In the genomic region with DNA sequence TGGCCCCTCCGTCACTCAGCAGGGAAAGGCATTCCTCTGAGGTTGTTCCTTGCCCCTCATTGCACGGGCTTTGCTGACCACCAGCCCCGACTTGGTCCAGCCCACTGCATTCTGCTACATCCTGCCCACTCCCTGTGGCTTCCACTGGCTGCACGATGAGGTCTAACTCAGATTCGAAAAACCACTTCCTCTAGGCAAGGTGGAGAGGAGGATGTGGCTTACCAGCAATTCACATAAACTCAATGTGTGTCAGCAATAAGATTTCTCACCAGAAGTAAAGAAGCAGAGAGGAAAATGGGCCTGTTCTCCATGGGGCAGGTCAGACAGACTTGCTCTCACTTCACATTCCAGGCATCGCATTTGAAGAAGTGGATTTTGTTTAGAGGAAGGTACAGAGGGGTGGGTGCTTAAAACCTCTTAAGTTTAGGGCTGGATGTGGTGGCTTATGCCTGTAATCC, we compare ENCODE assay signal across 1 cellular context.
TF ChIP-seq lines count a peak whose summit lies in the region.

No MANE protein-coding gene starts in this region.

TF ChIP-seq in GM12878, 131 proteins besides CTCF, POLR2A, EP300 and RAD21 (continued from another document and continues in another):
- TF ChIP-seq, protein P1, sequence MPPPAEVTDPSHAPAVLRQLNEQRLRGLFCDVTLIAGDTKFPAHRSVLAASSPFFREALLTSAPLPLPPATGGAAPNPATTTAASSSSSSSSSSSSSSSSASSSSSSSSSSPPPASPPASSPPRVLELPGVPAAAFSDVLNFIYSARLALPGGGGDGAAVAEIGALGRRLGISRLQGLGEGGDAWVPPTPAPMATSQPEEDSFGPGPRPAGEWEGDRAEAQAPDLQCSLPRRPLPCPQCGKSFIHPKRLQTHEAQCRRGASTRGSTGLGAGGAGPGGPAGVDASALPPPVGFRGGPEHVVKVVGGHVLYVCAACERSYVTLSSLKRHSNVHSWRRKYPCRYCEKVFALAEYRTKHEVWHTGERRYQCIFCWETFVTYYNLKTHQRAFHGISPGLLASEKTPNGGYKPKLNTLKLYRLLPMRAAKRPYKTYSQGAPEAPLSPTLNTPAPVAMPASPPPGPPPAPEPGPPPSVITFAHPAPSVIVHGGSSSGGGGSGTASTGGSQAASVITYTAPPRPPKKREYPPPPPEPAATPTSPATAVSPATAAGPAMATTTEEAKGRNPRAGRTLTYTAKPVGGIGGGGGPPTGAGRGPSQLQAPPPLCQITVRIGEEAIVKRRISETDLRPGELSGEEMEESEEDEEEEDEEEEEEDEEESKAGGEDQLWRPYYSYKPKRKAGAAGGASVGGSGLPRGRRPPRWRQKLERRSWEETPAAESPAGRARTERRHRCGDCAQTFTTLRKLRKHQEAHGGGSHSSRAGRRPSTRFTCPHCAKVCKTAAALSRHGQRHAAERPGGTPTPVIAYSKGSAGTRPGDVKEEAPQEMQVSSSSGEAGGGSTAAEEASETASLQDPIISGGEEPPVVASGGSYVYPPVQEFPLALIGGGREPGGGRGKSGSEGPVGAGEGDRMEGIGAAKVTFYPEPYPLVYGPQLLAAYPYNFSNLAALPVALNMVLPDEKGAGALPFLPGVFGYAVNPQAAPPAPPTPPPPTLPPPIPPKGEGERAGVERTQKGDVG (CRISPR knock-in tag; IDR thresholded peaks at IDR 0.05) = peak; percentile 54; the same call in 1 of the 2 replicates
- peak; percentile 23; the same call in 1 of the 2 replicates for TF ChIP-seq ZNF207 (IDR thresholded peaks at IDR 0.05; ENCODE audit: borderline replicate concordance)
- TF ChIP-seq, protein P2, sequence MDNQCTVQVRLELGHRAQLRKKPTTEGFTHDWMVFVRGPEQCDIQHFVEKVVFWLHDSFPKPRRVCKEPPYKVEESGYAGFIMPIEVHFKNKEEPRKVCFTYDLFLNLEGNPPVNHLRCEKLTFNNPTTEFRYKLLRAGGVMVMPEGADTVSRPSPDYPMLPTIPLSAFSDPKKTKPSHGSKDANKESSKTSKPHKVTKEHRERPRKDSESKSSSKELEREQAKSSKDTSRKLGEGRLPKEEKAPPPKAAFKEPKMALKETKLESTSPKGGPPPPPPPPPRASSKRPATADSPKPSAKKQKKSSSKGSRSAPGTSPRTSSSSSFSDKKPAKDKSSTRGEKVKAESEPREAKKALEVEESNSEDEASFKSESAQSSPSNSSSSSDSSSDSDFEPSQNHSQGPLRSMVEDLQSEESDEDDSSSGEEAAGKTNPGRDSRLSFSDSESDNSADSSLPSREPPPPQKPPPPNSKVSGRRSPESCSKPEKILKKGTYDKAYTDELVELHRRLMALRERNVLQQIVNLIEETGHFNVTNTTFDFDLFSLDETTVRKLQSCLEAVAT (IDR thresholded peaks at IDR 0.05) = peak; percentile 87
- TF ChIP-seq ZNF24 (IDR thresholded peaks at IDR 0.05) = peak; percentile 35; the same call in 1 of the 2 replicates
- no peak for TF ChIP-seq ZNF274 (IDR thresholded peaks at IDR 0.05; ENCODE audit: insufficient read depth, insufficient read length)
- 0 out of 2 replicates have a peak, but pooled peaks have one; percentile 50 for TF ChIP-seq STAT3 (IDR thresholded peaks at IDR 0.05; ENCODE audit: low read depth, low read length)
- TF ChIP-seq, protein P3, sequence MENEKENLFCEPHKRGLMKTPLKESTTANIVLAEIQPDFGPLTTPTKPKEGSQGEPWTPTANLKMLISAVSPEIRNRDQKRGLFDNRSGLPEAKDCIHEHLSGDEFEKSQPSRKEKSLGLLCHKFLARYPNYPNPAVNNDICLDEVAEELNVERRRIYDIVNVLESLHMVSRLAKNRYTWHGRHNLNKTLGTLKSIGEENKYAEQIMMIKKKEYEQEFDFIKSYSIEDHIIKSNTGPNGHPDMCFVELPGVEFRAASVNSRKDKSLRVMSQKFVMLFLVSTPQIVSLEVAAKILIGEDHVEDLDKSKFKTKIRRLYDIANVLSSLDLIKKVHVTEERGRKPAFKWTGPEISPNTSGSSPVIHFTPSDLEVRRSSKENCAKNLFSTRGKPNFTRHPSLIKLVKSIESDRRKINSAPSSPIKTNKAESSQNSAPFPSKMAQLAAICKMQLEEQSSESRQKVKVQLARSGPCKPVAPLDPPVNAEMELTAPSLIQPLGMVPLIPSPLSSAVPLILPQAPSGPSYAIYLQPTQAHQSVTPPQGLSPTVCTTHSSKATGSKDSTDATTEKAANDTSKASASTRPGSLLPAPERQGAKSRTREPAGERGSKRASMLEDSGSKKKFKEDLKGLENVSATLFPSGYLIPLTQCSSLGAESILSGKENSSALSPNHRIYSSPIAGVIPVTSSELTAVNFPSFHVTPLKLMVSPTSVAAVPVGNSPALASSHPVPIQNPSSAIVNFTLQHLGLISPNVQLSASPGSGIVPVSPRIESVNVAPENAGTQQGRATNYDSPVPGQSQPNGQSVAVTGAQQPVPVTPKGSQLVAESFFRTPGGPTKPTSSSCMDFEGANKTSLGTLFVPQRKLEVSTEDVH (IDR thresholded peaks at IDR 0.05; ENCODE audit: low read depth, partially characterized antibody) = peak; percentile 46
- peak; percentile 59; the same call in 1 of the 2 replicates for TF ChIP-seq CHD2 (IDR thresholded peaks at IDR 0.05; ENCODE audit: borderline replicate concordance, low read depth, low read length)
- TF ChIP-seq ATF7 (IDR thresholded peaks at IDR 0.05; ENCODE audit: low read depth) = peak; percentile 83
- TF ChIP-seq, protein P4, sequence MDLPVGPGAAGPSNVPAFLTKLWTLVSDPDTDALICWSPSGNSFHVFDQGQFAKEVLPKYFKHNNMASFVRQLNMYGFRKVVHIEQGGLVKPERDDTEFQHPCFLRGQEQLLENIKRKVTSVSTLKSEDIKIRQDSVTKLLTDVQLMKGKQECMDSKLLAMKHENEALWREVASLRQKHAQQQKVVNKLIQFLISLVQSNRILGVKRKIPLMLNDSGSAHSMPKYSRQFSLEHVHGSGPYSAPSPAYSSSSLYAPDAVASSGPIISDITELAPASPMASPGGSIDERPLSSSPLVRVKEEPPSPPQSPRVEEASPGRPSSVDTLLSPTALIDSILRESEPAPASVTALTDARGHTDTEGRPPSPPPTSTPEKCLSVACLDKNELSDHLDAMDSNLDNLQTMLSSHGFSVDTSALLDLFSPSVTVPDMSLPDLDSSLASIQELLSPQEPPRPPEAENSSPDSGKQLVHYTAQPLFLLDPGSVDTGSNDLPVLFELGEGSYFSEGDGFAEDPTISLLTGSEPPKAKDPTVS (IDR thresholded peaks at IDR 0.05; ENCODE audit: low read depth, low read length) = no peak
- 0 out of 2 replicates have a peak, but pooled peaks have one; percentile 55 for TF ChIP-seq CBX5 (IDR thresholded peaks at IDR 0.05; ENCODE audit: low read depth)
- TF ChIP-seq, protein P5, sequence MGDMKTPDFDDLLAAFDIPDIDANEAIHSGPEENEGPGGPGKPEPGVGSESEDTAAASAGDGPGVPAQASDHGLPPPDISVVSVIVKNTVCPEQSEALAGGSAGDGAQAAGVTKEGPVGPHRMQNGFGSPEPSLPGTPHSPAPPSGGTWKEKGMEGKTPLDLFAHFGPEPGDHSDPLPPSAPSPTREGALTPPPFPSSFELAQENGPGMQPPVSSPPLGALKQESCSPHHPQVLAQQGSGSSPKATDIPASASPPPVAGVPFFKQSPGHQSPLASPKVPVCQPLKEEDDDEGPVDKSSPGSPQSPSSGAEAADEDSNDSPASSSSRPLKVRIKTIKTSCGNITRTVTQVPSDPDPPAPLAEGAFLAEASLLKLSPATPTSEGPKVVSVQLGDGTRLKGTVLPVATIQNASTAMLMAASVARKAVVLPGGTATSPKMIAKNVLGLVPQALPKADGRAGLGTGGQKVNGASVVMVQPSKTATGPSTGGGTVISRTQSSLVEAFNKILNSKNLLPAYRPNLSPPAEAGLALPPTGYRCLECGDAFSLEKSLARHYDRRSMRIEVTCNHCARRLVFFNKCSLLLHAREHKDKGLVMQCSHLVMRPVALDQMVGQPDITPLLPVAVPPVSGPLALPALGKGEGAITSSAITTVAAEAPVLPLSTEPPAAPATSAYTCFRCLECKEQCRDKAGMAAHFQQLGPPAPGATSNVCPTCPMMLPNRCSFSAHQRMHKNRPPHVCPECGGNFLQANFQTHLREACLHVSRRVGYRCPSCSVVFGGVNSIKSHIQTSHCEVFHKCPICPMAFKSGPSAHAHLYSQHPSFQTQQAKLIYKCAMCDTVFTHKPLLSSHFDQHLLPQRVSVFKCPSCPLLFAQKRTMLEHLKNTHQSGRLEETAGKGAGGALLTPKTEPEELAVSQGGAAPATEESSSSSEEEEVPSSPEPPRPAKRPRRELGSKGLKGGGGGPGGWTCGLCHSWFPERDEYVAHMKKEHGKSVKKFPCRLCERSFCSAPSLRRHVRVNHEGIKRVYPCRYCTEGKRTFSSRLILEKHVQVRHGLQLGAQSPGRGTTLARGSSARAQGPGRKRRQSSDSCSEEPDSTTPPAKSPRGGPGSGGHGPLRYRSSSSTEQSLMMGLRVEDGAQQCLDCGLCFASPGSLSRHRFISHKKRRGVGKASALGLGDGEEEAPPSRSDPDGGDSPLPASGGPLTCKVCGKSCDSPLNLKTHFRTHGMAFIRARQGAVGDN (IDR thresholded peaks at IDR 0.05) = peak; percentile 96
- TF ChIP-seq, protein P6, sequence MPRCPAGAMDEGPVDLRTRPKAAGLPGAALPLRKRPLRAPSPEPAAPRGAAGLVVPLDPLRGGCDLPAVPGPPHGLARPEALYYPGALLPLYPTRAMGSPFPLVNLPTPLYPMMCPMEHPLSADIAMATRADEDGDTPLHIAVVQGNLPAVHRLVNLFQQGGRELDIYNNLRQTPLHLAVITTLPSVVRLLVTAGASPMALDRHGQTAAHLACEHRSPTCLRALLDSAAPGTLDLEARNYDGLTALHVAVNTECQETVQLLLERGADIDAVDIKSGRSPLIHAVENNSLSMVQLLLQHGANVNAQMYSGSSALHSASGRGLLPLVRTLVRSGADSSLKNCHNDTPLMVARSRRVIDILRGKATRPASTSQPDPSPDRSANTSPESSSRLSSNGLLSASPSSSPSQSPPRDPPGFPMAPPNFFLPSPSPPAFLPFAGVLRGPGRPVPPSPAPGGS (IDR thresholded peaks at IDR 0.05; ENCODE audit: borderline replicate concordance, insufficient read depth, low read depth, low read length, poor library complexity, severe bottlenecking) = peak; percentile 89
- TF ChIP-seq BACH1 (IDR thresholded peaks at IDR 0.05; ENCODE audit: borderline replicate concordance) = peak; percentile 71; the same call in 1 of the 2 replicates
- TF ChIP-seq, protein P7, sequence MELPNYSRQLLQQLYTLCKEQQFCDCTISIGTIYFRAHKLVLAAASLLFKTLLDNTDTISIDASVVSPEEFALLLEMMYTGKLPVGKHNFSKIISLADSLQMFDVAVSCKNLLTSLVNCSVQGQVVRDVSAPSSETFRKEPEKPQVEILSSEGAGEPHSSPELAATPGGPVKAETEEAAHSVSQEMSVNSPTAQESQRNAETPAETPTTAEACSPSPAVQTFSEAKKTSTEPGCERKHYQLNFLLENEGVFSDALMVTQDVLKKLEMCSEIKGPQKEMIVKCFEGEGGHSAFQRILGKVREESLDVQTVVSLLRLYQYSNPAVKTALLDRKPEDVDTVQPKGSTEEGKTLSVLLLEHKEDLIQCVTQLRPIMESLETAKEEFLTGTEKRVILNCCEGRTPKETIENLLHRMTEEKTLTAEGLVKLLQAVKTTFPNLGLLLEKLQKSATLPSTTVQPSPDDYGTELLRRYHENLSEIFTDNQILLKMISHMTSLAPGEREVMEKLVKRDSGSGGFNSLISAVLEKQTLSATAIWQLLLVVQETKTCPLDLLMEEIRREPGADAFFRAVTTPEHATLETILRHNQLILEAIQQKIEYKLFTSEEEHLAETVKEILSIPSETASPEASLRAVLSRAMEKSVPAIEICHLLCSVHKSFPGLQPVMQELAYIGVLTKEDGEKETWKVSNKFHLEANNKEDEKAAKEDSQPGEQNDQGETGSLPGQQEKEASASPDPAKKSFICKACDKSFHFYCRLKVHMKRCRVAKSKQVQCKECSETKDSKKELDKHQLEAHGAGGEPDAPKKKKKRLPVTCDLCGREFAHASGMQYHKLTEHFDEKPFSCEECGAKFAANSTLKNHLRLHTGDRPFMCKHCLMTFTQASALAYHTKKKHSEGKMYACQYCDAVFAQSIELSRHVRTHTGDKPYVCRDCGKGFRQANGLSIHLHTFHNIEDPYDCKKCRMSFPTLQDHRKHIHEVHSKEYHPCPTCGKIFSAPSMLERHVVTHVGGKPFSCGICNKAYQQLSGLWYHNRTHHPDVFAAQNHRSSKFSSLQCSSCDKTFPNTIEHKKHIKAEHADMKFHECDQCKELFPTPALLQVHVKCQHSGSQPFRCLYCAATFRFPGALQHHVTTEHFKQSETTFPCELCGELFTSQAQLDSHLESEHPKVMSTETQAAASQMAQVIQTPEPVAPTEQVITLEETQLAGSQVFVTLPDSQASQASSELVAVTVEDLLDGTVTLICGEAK (IDR thresholded peaks at IDR 0.05; ENCODE audit: borderline replicate concordance) = peak; percentile 60; the same call in 1 of the 2 replicates
- TF ChIP-seq, protein P8, sequence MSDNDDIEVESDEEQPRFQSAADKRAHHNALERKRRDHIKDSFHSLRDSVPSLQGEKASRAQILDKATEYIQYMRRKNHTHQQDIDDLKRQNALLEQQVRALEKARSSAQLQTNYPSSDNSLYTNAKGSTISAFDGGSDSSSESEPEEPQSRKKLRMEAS (IDR thresholded peaks at IDR 0.05; ENCODE audit: low read depth, low read length) = peak; percentile 37; the same call in 1 of the 2 replicates
- peak; percentile 78 for TF ChIP-seq TCF12 (IDR thresholded peaks at IDR 0.05; ENCODE audit: low read depth, low read length)
- TF ChIP-seq RFX5 (IDR thresholded peaks at IDR 0.05; ENCODE audit: low read depth, low read length) = no peak
- TF ChIP-seq FOXM1 (IDR thresholded peaks at IDR 0.05; ENCODE audit: low read depth, low read length) = peak; percentile 91
- TF ChIP-seq NR2C2 (IDR thresholded peaks at IDR 0.05; ENCODE audit: borderline replicate concordance, control insufficient read depth, insufficient read length, low read depth) = no peak
- no peak for TF ChIP-seq JUNB (IDR thresholded peaks at IDR 0.05)
- TF ChIP-seq, protein P9, sequence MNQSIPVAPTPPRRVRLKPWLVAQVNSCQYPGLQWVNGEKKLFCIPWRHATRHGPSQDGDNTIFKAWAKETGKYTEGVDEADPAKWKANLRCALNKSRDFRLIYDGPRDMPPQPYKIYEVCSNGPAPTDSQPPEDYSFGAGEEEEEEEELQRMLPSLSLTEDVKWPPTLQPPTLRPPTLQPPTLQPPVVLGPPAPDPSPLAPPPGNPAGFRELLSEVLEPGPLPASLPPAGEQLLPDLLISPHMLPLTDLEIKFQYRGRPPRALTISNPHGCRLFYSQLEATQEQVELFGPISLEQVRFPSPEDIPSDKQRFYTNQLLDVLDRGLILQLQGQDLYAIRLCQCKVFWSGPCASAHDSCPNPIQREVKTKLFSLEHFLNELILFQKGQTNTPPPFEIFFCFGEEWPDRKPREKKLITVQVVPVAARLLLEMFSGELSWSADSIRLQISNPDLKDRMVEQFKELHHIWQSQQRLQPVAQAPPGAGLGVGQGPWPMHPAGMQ (IDR thresholded peaks at IDR 0.05; ENCODE audit: borderline replicate concordance) = no peak
- TF ChIP-seq MXI1 (IDR thresholded peaks at IDR 0.05; ENCODE audit: low read depth, low read length) = 0 out of 2 replicates have a peak, but pooled peaks have one; percentile 35
- TF ChIP-seq ETV6 (conservative IDR thresholded peaks at IDR 0.05 in 1 of 2, IDR thresholded peaks at IDR 0.05 in 1 of 2; ENCODE audit: borderline replicate concordance in 1 of 2, low read depth in 1 of 2) = peak in 1 of 2 experiments; percentile 98; a peak in 2 of 4 replicates
- peak; percentile 71; the same call in 1 of the 2 replicates for TF ChIP-seq TBL1XR1 (IDR thresholded peaks at IDR 0.05; ENCODE audit: low read depth, low read length)
- TF ChIP-seq TCF3 (IDR thresholded peaks at IDR 0.05; ENCODE audit: borderline replicate concordance, insufficient read depth, low read depth, low read length) = peak; percentile 67; the same call in 1 of the 2 replicates
- no peak for TF ChIP-seq STAT1 (conservative IDR thresholded peaks at IDR 0.05)
- TF ChIP-seq HCFC1 (IDR thresholded peaks at IDR 0.05; ENCODE audit: low read length) = no peak
- peak; percentile 32; the same call in 1 of the 2 replicates for TF ChIP-seq HDGF (IDR thresholded peaks at IDR 0.05)
- peak; percentile 39 for TF ChIP-seq SMAD1 (IDR thresholded peaks at IDR 0.05; ENCODE audit: low read depth, partially characterized antibody)
- TF ChIP-seq RB1 (IDR thresholded peaks at IDR 0.05; ENCODE audit: borderline replicate concordance) = no peak
- no peak for TF ChIP-seq MYC (IDR thresholded peaks at IDR 0.05; ENCODE audit: insufficient read depth, insufficient read length, insufficient replicate concordance, low read length, severe bottlenecking)
